In genomic region chr7:30817060-30817770, GRCh38 we compare ENCODE assay signal across 14 cellular contexts. TPM values are rescaled to one million over a fixed set of nuclear protein-coding genes. Genes with fewer than 3 reads are reported as not detected.
DNase-seq lines count a peak whose midpoint lies in the region; ATAC-seq and TF ChIP-seq lines count a peak whose summit lies in the region.
"Had no signal": no experiment of that assay in that cellular context is flagged by ENCODE, and none has a peak within 500 bp of the region (broad histone marks: within the 10 kb centered on the region; RNA-seq: fewer than 3 reads in every experiment).

No MANE protein-coding gene starts in this region.

- 0 out of 2 replicates have a peak, but pooled peaks cover 4% of the 10 kb centered on the region for H3K9me1 ChIP-seq in IMR-90 (ENCODE audit: insufficient read depth, low read length)

- intact Hi-C loops in IMR-90 (cut with micrococcal nuclease) (no loop called here), lower lobe of right lung (cut with DNase I) (no loop called here), tibial artery (cut with DNase I; ENCODE audit: low total_unique reads) (no loop called here)

- H4K20me1 ChIP-seq in IMR-90 (ENCODE audit: insufficient read depth, low read length): no peaks in the 10 kb centered on the region

- H3K9me3 ChIP-seq in IMR-90 (ENCODE audit: control insufficient read depth, insufficient read depth, low read length) (no peaks in the 10 kb centered on the region), lower lobe of right lung (no peaks in the 10 kb centered on the region), tibial artery (no peaks in the 10 kb centered on the region)

- H2AK5ac ChIP-seq in IMR-90 (ENCODE audit: low read depth, low read length): 0 out of 2 replicates have a peak overlapping the region, but pooled peaks have one; percentile 58

- H3K79me1 ChIP-seq in IMR-90 (ENCODE audit: low read depth in 1 of 2, low read length in 2 of 2): peaks cover 0 to 3% of the 10 kb centered on the region in 2 experiments; a peak in 1 of 4 replicates

- no peak overlapping the region for H4K91ac ChIP-seq in IMR-90 (ENCODE audit: insufficient read depth, low read depth, low read length)

- in situ Hi-C loops in IMR-90 (cut with MboI; ENCODE audit: low sequenced_read_pairs): no loop called here

- POLR2A ChIA-PET in IMR-90 (lab: Charles Lee; ENCODE audit: unreplicated experiment): interaction anchor here (0.6 kb wide), 1 partner anchor 28 kb away, joined by 3 read pairs; no protein-coding TSS in a partner anchor

- no peak overlapping the region for H3K4ac ChIP-seq in IMR-90 (ENCODE audit: low read depth, low read length)

- H2BK15ac ChIP-seq in IMR-90 (ENCODE audit: low read depth, low read length): no peak overlapping the region

- CTCF ChIA-PET in IMR-90 (lab: Yijun Ruan, JAX): no interaction called here

- no peak overlapping the region for H3K9ac ChIP-seq in IMR-90 (ENCODE audit: low read depth, low read length)

- 0 out of 2 replicates have a peak, but pooled peaks have one; percentile 40 for ATAC-seq in IMR-90 (ENCODE audit: low read depth)
- ATAC-seq in lower lobe of right lung: peak in 1 of 2 donors; percentile 44
- ATAC-seq in GM19324 (IDR thresholded peaks at IDR 0.05; ENCODE audit: low FRiP score, unreplicated experiment): no peak
- ATAC-seq: HepG2; stimulated activated naive B cell treated with anti-CD40 and anti-IgM and Interleukin-4, amounts not matched to agents 10 μg/mL and 1 μg/mL and 100 μg/mL, for 72 hours had no signal

- dilution Hi-C loops in IMR-90 (cut with HindIII; ENCODE audit: low sequenced_read_pairs, unreplicated experiment): no loop called here

- H2BK120ac ChIP-seq in IMR-90 (ENCODE audit: low read depth, low read length): no peak overlapping the region

- no peak overlapping the region for H2BK5ac ChIP-seq in IMR-90 (ENCODE audit: low read depth, low read length, poor library complexity, severe bottlenecking)

- no peak overlapping the region for H3K27ac ChIP-seq in IMR-90 (ENCODE audit: insufficient read depth, low read length)
- peak overlapping the region; percentile 68 for H3K27ac ChIP-seq in lower lobe of right lung
- peak overlapping the region; percentile 83 for H3K27ac ChIP-seq in tibial artery

- DNase-seq in IMR-90: peak; percentile 54
- DNase-seq in dedifferentiated amniotic fluid mesenchymal stem cell (ENCODE audit: extremely low spot score): peak; percentile 67
- no peak for DNase-seq in lower lobe of right lung
- no peak for DNase-seq in tibial artery
- DNase-seq in GOT3 (lab: John Stamatoyannopoulos, UW): no peak
- no peak for DNase-seq in globus pallidus (ENCODE audit: low spot score)
- no peak for DNase-seq in NOMO-1 treated with DMSO at 0.1 percent for 48 hours (lab: John Stamatoyannopoulos, UW; ENCODE audit: unreplicated experiment)
- DNase-seq: activated CD4-positive, alpha-beta T cell treated with anti-CD3 and anti-CD28 coated beads for 1 hour; HCEC 1CT; kidney glomerular epithelial cell; NCI-H1436 treated with DMSO at 0.1 percent for 48 hours; stimulated activated naive B cell treated with anti-CD40 and anti-IgM and Interleukin-4, amounts not matched to agents 10 μg/mL and 1 μg/mL and 100 μg/mL, for 72 hours had no signal

- no peak for TF ChIP-seq RAD21 in IMR-90 (IDR thresholded peaks at IDR 0.05; ENCODE audit: low read length)

- no peak overlapping the region for H4K5ac ChIP-seq in IMR-90 (ENCODE audit: low read depth, low read length)

- no peak overlapping the region for H3K18ac ChIP-seq in IMR-90 (ENCODE audit: low read depth, low read length)

- BruUV-seq in IMR-90 (replicated peaks; lab: Mats Ljungman, UMichigan): no TSS peak

- no peak overlapping the region for H3K56ac ChIP-seq in IMR-90 (ENCODE audit: extremely low read depth, insufficient read depth, low read length)

- H3K4me1 ChIP-seq in IMR-90 (ENCODE audit: control insufficient read depth, insufficient read depth, low read length) (peaks cover 6% of the 10 kb centered on the region; the same call in 1 of the 2 replicates), lower lobe of right lung (peaks cover 49% of the 10 kb centered on the region), tibial artery (peaks cover 6 to 88% (median 55%) of the 10 kb centered on the region in 4 donors)

- no peak overlapping the region for H3K4me2 ChIP-seq in IMR-90 (ENCODE audit: low read depth, low read length)

- H2AFZ ChIP-seq in IMR-90 (replicated peaks; ENCODE audit: low read length, poor library complexity): no peak overlapping the region

- no peak overlapping the region for H3K14ac ChIP-seq in IMR-90 (replicated peaks; ENCODE audit: low read depth, low read length)

- H3K36me3 ChIP-seq in IMR-90 (ENCODE audit: control insufficient read depth, insufficient read depth, low read length) (no peaks in the 10 kb centered on the region), lower lobe of right lung (no peaks in the 10 kb centered on the region), tibial artery (no peaks in the 10 kb centered on the region)

- H3K27me3 ChIP-seq in IMR-90 (ENCODE audit: control insufficient read depth, insufficient read depth, low read length): no peaks in the 10 kb centered on the region; the same call in 1 of the 2 replicates
- H3K27me3 ChIP-seq in lower lobe of right lung (ENCODE audit: low read depth): no peaks in the 10 kb centered on the region
- H3K27me3 ChIP-seq in tibial artery: no peaks in the 10 kb centered on the region

- 100% methylated on average over 1 of the region's 9 CpGs; no CpG with 5 or more reads in 1 of the 2 experiments for WGBS in IMR-90 (ENCODE audit: extremely low coverage in 2 of 2, insufficient read length in 1 of 2), 2 experiments

- no peak overlapping the region for H3K4me3 ChIP-seq in IMR-90 (ENCODE audit: insufficient read depth, low read depth, low read length)
- no peak overlapping the region for H3K4me3 ChIP-seq in lower lobe of right lung
- H3K4me3 ChIP-seq in tibial artery: no peak overlapping the region

- H2AK9ac ChIP-seq in IMR-90 (replicated peaks; ENCODE audit: low read depth, low read length, poor library complexity): no peak overlapping the region

- TF ChIP-seq CTCF in IMR-90 (conservative IDR thresholded peaks at IDR 0.05; ENCODE audit: low read depth, low read length) (no peak), lower lobe of right lung (IDR thresholded peaks at IDR 0.05) (no peak), tibial artery (IDR thresholded peaks at IDR 0.05) (peak in 1 of 2 experiments; percentile 9)

- no peak overlapping the region for H4K8ac ChIP-seq in IMR-90 (ENCODE audit: low read depth in 2 of 2, low read length in 2 of 2)

- TF ChIP-seq POLR2A in IMR-90 (IDR thresholded peaks at IDR 0.05; ENCODE audit: low read depth, low read length): no peak

- H3K23ac ChIP-seq in IMR-90 (ENCODE audit: low read depth, low read length): no peak overlapping the region

- no peak overlapping the region for H2BK20ac ChIP-seq in IMR-90 (ENCODE audit: low read depth, low read length)

TF ChIP-seq in IMR-90, 13 proteins besides CTCF, POLR2A, EP300 and RAD21:
- TF ChIP-seq CHD1 (IDR thresholded peaks at IDR 0.05; ENCODE audit: low read depth, low read length) (no peak), RCOR1 (IDR thresholded peaks at IDR 0.05; ENCODE audit: insufficient replicate concordance, low read length) (no peak), USF2 (IDR thresholded peaks at IDR 0.05; ENCODE audit: low read depth, low read length) (no peak), RFX5 (IDR thresholded peaks at IDR 0.05; ENCODE audit: low read depth, low read length) (no peak), MAZ (IDR thresholded peaks at IDR 0.05; ENCODE audit: borderline replicate concordance, low read depth, low read length) (no peak), FOS (IDR thresholded peaks at IDR 0.05; ENCODE audit: low read depth, low read length) (no peak), ELK1 (IDR thresholded peaks at IDR 0.05; ENCODE audit: borderline replicate concordance, low read depth, low read length) (no peak), SMC3 (IDR thresholded peaks at IDR 0.05; ENCODE audit: low read depth, low read length) (no peak), BHLHE40 (IDR thresholded peaks at IDR 0.05; ENCODE audit: low read depth, low read length) (no peak), CEBPB (IDR thresholded peaks at IDR 0.05; ENCODE audit: low read depth, low read length) (no peak)

RNA-seq across cellular contexts. Expression of gene MINDY4, which starts 46.0 kb away (rescaled TPM):
- 3.6 TPM in 2 replicates for total RNA-seq in IMR-90 (2012; rRNA removed)
- 1.8 and 1.9 TPM in 2 replicates for polyA plus RNA-seq in IMR-90 (2012; rRNA removed)
- 0.75 and 1.1 TPM in 2 replicates for polyA plus RNA-seq in IMR-90 (2012; cell fraction: cytosol; rRNA removed)
- polyA plus RNA-seq in IMR-90 (2012; cell fraction: nucleus; rRNA removed; ENCODE audit: low replicate concordance): 1.9 and 3.0 TPM in 2 replicates
- total RNA-seq in lower lobe of right lung: 13.8 TPM
- total RNA-seq: HepG2 had no signal
- polyA plus RNA-seq: HepG2 had no signal

Comparison
In these comparisons a context has a peak if more than half of its experiments do, and no peak if none do; other contexts are left out.
1. DNase-seq: peak in IMR-90 (single experiment) and dedifferentiated amniotic fluid mesenchymal stem cell (single experiment); none in lower lobe of right lung (single experiment), tibial artery (0 of 2), GOT3 (single experiment), globus pallidus (single experiment) and NOMO-1 treated with DMSO at 0.1 percent for 48 hours (single experiment).